Comparison of ENCODE assay signal across 8 cellular contexts in the genomic region with DNA sequence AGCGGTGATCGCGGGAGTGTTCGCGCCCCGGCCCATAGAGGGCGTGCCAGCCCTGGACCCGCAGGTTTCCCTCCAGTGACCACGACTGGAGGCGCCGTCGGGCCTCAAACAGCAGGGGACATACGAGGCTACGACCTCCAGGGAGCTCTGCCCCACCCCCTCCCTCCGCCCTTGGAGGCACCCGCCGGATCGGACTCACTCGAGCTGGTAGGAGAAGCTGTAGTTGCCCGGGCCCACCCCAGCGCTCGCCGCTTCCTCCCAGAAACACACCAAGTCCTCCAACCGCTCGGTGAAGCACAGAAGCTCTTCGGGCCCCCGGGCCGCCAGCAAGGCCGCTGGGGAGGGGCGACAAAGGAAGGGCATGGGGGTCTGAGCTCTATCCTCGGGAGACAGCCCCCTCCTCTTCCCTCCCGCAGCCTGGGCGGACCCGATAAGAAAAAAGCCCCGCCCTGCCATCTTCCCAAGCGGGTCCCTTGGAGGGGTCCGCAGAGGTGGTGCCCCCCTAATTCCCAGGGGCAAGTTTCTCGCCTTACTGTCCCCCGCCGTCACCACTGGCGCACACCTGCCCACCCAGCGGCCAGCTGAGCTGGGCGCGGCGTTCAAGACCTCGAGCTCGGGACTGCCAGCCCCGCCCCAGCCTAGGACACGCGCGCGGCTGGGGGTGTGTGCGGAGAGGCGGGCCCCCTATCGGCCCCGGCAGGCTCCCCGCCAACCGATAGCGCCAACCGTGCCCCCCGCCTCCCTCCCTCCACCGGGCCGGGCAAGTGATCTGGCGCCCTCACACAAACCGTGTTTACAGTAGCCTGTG. TPM values are rescaled to one million over a fixed set of nuclear protein-coding genes. Genes with fewer than 3 reads are reported as not detected.
DNase-seq lines count a peak whose midpoint lies in the region; ATAC-seq and TF ChIP-seq lines count a peak whose summit lies in the region.

No MANE protein-coding gene starts in this region.

- peaks cover 30% of the 10 kb centered on the region for H3K4me1 Mint-ChIP-seq in activated CD8-positive, alpha-beta memory T cell treated with anti-CD3 and anti-CD28 coated beads, Interleukin-2, amount 10 ng/mL, durations not matched to agents 7 days and 5 days
- H3K4me1 Mint-ChIP-seq in osteocyte (ENCODE audit: unreplicated experiment) = peaks cover 30% of the 10 kb centered on the region

- peak; percentile 78 for TF ChIP-seq CTCF in foreskin keratinocyte (conservative IDR thresholded peaks at IDR 0.05)
- TF ChIP-seq CTCF in osteocyte (IDR thresholded peaks at IDR 0.05) = peak; percentile 69

- ATAC-seq in activated CD8-positive, alpha-beta memory T cell treated with anti-CD3 and anti-CD28 coated beads, Interleukin-2, amount 10 ng/mL, durations not matched to agents 7 days and 5 days = no peak
- ATAC-seq in foreskin keratinocyte (no peak), HG02763 (IDR thresholded peaks at IDR 0.05; ENCODE audit: unreplicated experiment) (no peak)

- H3K27me3 ChIP-seq in foreskin keratinocyte = peaks cover 9% of the 10 kb centered on the region

- DNase-seq in NCI-H345 (lab: John Stamatoyannopoulos, UW) (peak; percentile 18), NCI-H345 treated with DMSO at 0.1 percent for 48 hours (lab: John Stamatoyannopoulos, UW; ENCODE audit: unreplicated experiment) (no peak), NCI-H2196 (lab: John Stamatoyannopoulos, UW; ENCODE audit: unreplicated experiment) (peak; percentile 76), foreskin keratinocyte (no peak), osteocyte (ENCODE audit: extremely low spot score, unreplicated experiment) (peak; percentile 84), inferior parietal cortex (ENCODE audit: extremely low spot score) (no peak)
- peak; percentile 74 for DNase-seq in activated CD8-positive, alpha-beta memory T cell treated with anti-CD3 and anti-CD28 coated beads, Interleukin-2, amount 10 ng/mL, durations not matched to agents 7 days and 5 days

- peaks cover 5% of the 10 kb centered on the region for H3K36me3 Mint-ChIP-seq in activated CD8-positive, alpha-beta memory T cell treated with anti-CD3 and anti-CD28 coated beads, Interleukin-2, amount 10 ng/mL, durations not matched to agents 7 days and 5 days
- H3K36me3 Mint-ChIP-seq in osteocyte (ENCODE audit: unreplicated experiment) = no peaks in the 10 kb centered on the region

- no peak overlapping the region for H3K27ac ChIP-seq in foreskin keratinocyte

- peak overlapping the region; percentile 54 for H3K4me3 Mint-ChIP-seq in activated CD8-positive, alpha-beta memory T cell treated with anti-CD3 and anti-CD28 coated beads, Interleukin-2, amount 10 ng/mL, durations not matched to agents 7 days and 5 days
- H3K4me3 Mint-ChIP-seq in osteocyte (ENCODE audit: unreplicated experiment) = peak overlapping the region; percentile 47

- no peaks in the 10 kb centered on the region for H3K4me1 ChIP-seq in foreskin keratinocyte

- CTCF ChIA-PET in activated CD8-positive, alpha-beta memory T cell treated with anti-CD3 and anti-CD28 coated beads, Interleukin-2, amount 10 ng/mL, durations not matched to agents 7 days and 5 days (lab: Charles Lee) = interaction anchor here (0.7 to 5.0 kb wide), 19 partner anchors 7 to 185 kb away, joined by 3 to 61 read pairs (median 4); a partner anchor contains a TSS

- peaks cover 19% of the 10 kb centered on the region for H3K27me3 Mint-ChIP-seq in activated CD8-positive, alpha-beta memory T cell treated with anti-CD3 and anti-CD28 coated beads, Interleukin-2, amount 10 ng/mL, durations not matched to agents 7 days and 5 days
- H3K27me3 Mint-ChIP-seq in osteocyte (ENCODE audit: unreplicated experiment) = peaks cover 8% of the 10 kb centered on the region

- H3K27ac Mint-ChIP-seq in activated CD8-positive, alpha-beta memory T cell treated with anti-CD3 and anti-CD28 coated beads, Interleukin-2, amount 10 ng/mL, durations not matched to agents 7 days and 5 days = peak overlapping the region; percentile 72
- H3K27ac Mint-ChIP-seq in osteocyte (ENCODE audit: unreplicated experiment) = no peak overlapping the region

- H3K9me3 Mint-ChIP-seq in activated CD8-positive, alpha-beta memory T cell treated with anti-CD3 and anti-CD28 coated beads, Interleukin-2, amount 10 ng/mL, durations not matched to agents 7 days and 5 days (ENCODE audit: low read depth) = no peaks in the 10 kb centered on the region
- H3K9me3 Mint-ChIP-seq in osteocyte (ENCODE audit: unreplicated experiment) = no peaks in the 10 kb centered on the region

RNA-seq across cellular contexts. Expression of a gene that starts 1.0 kb away (rescaled TPM):
- total RNA-seq in activated CD8-positive, alpha-beta memory T cell treated with anti-CD3 and anti-CD28 coated beads, Interleukin-2, amount 10 ng/mL, durations not matched to agents 7 days and 5 days = 1 to 10 TPM; 8.1 to 9.1 TPM
- total RNA-seq in foreskin keratinocyte = 3.2 and 3.8 TPM in 2 replicates
- 3.3 and 3.4 TPM in 2 replicates for polyA plus RNA-seq in foreskin keratinocyte
- 2.3 and 2.4 TPM in 2 replicates for total RNA-seq in osteocyte

RNA-seq across cellular contexts. Expression of a gene that starts 8.6 kb away (rescaled TPM):
- 1 to 10 TPM; 2.6 to 3.9 TPM for total RNA-seq in activated CD8-positive, alpha-beta memory T cell treated with anti-CD3 and anti-CD28 coated beads, Interleukin-2, amount 10 ng/mL, durations not matched to agents 7 days and 5 days
- total RNA-seq in foreskin keratinocyte (2.6 and 3.0 TPM in 2 replicates), osteocyte (1.3 and 2.4 TPM in 2 replicates)
- polyA plus RNA-seq in foreskin keratinocyte = 3.4 and 4.2 TPM in 2 replicates

RNA-seq across cellular contexts. Expression of a gene that starts 27.9 kb away (rescaled TPM):
- 1 to 10 TPM in 1 of 2 experiments, under 1 TPM in 1; 0.87 to 1.3 TPM for total RNA-seq in activated CD8-positive, alpha-beta memory T cell treated with anti-CD3 and anti-CD28 coated beads, Interleukin-2, amount 10 ng/mL, durations not matched to agents 7 days and 5 days
- 8.7 and 9.4 TPM in 2 replicates for total RNA-seq in foreskin keratinocyte
- polyA plus RNA-seq in foreskin keratinocyte = 10.4 and 12.2 TPM in 2 replicates
- total RNA-seq in osteocyte = 51.9 and 55.8 TPM in 2 replicates

RNA-seq across cellular contexts. Expression of a gene that starts 36.0 kb away (rescaled TPM):
- total RNA-seq in activated CD8-positive, alpha-beta memory T cell treated with anti-CD3 and anti-CD28 coated beads, Interleukin-2, amount 10 ng/mL, durations not matched to agents 7 days and 5 days = not detected
- total RNA-seq in foreskin keratinocyte (not detected in 2 replicates), osteocyte (1.1 and 1.9 TPM in 2 replicates)
- polyA plus RNA-seq in foreskin keratinocyte = 0.09 TPM in 1 of 2 replicates, not detected in the other

RNA-seq across cellular contexts. Expression of a gene that starts 36.8 kb away (rescaled TPM):
- 10 to 100 TPM; 13.0 to 16.1 TPM for total RNA-seq in activated CD8-positive, alpha-beta memory T cell treated with anti-CD3 and anti-CD28 coated beads, Interleukin-2, amount 10 ng/mL, durations not matched to agents 7 days and 5 days
- total RNA-seq in foreskin keratinocyte (5.4 and 6.3 TPM in 2 replicates), osteocyte (22.4 and 28.1 TPM in 2 replicates)
- 5.6 and 9.4 TPM in 2 replicates for polyA plus RNA-seq in foreskin keratinocyte

Comparison
In these comparisons a context has a peak if more than half of its experiments do, and no peak if none do; other contexts are left out.
1. DNase-seq: peak in NCI-H345 (single experiment), NCI-H2196 (single experiment), activated CD8-positive, alpha-beta memory T cell treated with anti-CD3 and anti-CD28 coated beads, Interleukin-2, amount 10 ng/mL, durations not matched to agents 7 days and 5 days (single experiment) and osteocyte (single experiment); none in NCI-H345 treated with DMSO at 0.1 percent for 48 hours (single experiment), foreskin keratinocyte (0 of 2) and inferior parietal cortex (single experiment).